In the genomic region with DNA sequence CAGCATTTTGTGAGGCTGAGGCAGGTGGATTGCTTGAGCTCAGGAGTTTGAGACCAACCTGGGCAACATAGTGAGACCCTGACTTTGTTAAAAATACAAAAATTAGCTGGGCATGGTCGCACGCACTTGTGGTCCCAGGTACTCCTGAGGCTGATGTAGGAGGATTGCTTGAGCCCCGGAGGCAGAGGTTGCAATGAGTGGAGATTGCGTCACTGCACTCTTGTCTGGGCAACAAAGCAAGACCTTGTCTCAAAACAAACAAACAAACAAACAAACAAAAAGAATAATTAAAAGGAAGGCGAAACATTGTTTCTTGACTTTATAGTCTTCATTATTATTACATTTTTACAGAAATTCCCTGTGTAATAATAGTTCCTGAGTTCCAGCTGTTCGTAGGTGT, we compare ENCODE assay signal across 1 cellular context.
TF ChIP-seq lines count a peak whose summit lies in the region.

No MANE protein-coding gene starts in this region.

TF ChIP-seq in H1, 55 proteins besides CTCF, POLR2A, EP300 and RAD21:
- TF ChIP-seq CEBPB (IDR thresholded peaks at IDR 0.05; ENCODE audit: low read depth, low read length) (peak; percentile 45; the same call in 1 of the 2 replicates), SAP30 (IDR thresholded peaks at IDR 0.05; ENCODE audit: insufficient read depth, insufficient replicate concordance, low read length) (no peak)
